21 cellular contexts compared by ENCODE assay signal in the genomic region with DNA sequence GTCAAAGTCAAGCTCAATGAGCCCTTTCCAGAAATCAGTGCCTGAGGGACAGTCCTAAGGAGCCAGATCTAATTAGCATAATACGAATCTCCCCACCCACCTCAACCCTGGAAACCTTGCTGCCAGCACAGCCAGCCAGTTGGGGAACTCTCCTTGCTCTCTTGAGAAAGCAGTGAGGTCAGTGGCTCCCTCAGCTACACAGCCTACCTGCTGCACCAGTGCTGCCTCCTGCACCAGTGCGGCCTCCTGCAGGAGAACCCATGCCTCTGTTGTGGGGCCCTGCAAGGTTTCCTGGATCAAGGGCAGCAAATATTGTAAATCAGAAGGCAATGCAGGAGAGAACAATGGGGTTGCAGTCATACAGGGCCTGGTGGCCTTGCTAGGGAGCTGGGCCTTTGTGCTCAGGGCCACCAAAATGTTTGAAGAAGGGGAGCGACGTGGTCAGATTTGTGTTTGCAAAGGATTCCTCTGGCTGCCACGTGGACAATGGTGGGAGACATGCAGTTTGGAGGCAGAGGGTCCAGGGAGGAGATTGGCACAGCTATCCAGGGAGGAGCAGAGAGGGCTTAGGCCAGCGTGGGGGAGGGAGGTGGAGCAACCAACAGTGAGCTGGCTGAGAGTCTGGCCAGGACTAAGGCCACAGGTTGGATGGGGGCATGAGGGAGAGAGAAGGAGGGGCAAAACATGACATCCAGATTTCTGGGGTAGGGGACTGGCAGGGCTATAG.
"Had no signal": no experiment of that assay in that cellular context is flagged by ENCODE, and none has a peak within 500 bp of the region (broad histone marks: within the 10 kb centered on the region; RNA-seq: fewer than 3 reads in every experiment).

No MANE protein-coding gene starts in this region.

- H3K4me1 Mint-ChIP-seq: mesothelial cell of epicardium; natural killer cell; neural crest cell; stimulated activated memory B cell treated with anti-CD40 and anti-IgM and Interleukin-4, amounts not matched to agents 10 μg/mL and 1 μg/mL and 100 μg/mL, for 72 hours had no signal

- H3K27ac ChIP-seq: foreskin keratinocyte, hepatocyte, pancreas, spleen, tibial artery had no signal

- H3K27me3 ChIP-seq: foreskin keratinocyte, hepatocyte, spleen, tibial artery had no signal

- H3K79me2 ChIP-seq: hepatocyte had no signal

- H3K4me1 ChIP-seq: foreskin keratinocyte, pancreas, spleen, tibial artery had no signal

- ATAC-seq: effector memory CD8-positive, alpha-beta T cell; foreskin keratinocyte; left lobe of liver; natural killer cell; pancreas; sciatic nerve; stimulated activated memory B cell treated with anti-CD40 and anti-IgM and Interleukin-4, amounts not matched to agents 10 μg/mL and 1 μg/mL and 100 μg/mL, for 72 hours had no signal

- H3K36me3 Mint-ChIP-seq: mesothelial cell of epicardium; natural killer cell; stimulated activated memory B cell treated with anti-CD40 and anti-IgM and Interleukin-4, amounts not matched to agents 10 μg/mL and 1 μg/mL and 100 μg/mL, for 72 hours had no signal

- H3K4me3 Mint-ChIP-seq: effector memory CD8-positive, alpha-beta T cell; mesothelial cell of epicardium; natural killer cell; neural crest cell; stimulated activated memory B cell treated with anti-CD40 and anti-IgM and Interleukin-4, amounts not matched to agents 10 μg/mL and 1 μg/mL and 100 μg/mL, for 72 hours; stimulated activated naive CD8-positive, alpha-beta T cell treated with anti-CD3 and anti-CD28 coated beads, Interleukin-15, Interleukin-2, amounts not matched to agents 100 ng/mL and 50 ng/mL, for 24 hours had no signal

- FAIRE-seq: pancreas had no signal

- H3K36me3 ChIP-seq: pancreas, spleen, tibial artery had no signal

- H3K9me3 Mint-ChIP-seq: effector memory CD8-positive, alpha-beta T cell; natural killer cell; stimulated activated naive CD8-positive, alpha-beta T cell treated with anti-CD3 and anti-CD28 coated beads, Interleukin-15, Interleukin-2, amounts not matched to agents 100 ng/mL and 50 ng/mL, for 24 hours had no signal

- H3K9me3 ChIP-seq: pancreas, spleen, tibial artery had no signal

- H3K4me3 ChIP-seq: hepatocyte, pancreas, spleen, tibial artery had no signal

- H2AFZ ChIP-seq: hepatocyte had no signal

- H3K27me3 Mint-ChIP-seq: effector memory CD8-positive, alpha-beta T cell; progenitor cell of endocrine pancreas; stimulated activated naive CD8-positive, alpha-beta T cell treated with anti-CD3 and anti-CD28 coated beads, Interleukin-15, Interleukin-2, amounts not matched to agents 100 ng/mL and 50 ng/mL, for 24 hours had no signal

- H3K27ac Mint-ChIP-seq: mesothelial cell of epicardium; natural killer cell; progenitor cell of endocrine pancreas; stimulated activated memory B cell treated with anti-CD40 and anti-IgM and Interleukin-4, amounts not matched to agents 10 μg/mL and 1 μg/mL and 100 μg/mL, for 72 hours; stimulated activated naive CD8-positive, alpha-beta T cell treated with anti-CD3 and anti-CD28 coated beads, Interleukin-15, Interleukin-2, amounts not matched to agents 100 ng/mL and 50 ng/mL, for 24 hours had no signal

- H3K4me2 ChIP-seq: hepatocyte had no signal

- DNase-seq: cerebellar nuclear complex; effector memory CD8-positive, alpha-beta T cell; foreskin keratinocyte; head of caudate nucleus; kidney glomerular epithelial cell; natural killer cell; nucleus accumbens; pancreas; spleen; stimulated activated CD4-positive, alpha-beta T cell treated with anti-CD3 and anti-CD28 coated beads, Interleukin-15, amount 100 ng/mL, for 24 hours; stimulated activated CD4-positive, alpha-beta T cell treated with anti-CD3 and anti-CD28 coated beads, Interleukin-1b, Interleukin-23, amount 100 ng/mL, for 48 hours; stimulated activated CD4-positive, alpha-beta T cell treated with anti-CD3 and anti-CD28 coated beads, Interleukin-4, amount 100 ng/mL, for 24 hours; tibial artery had no signal
